27 cellular contexts compared by ENCODE assay signal in genomic region chr9:124248066-124248465, GRCh38. TPM values are rescaled to one million over a fixed set of nuclear protein-coding genes. Genes with fewer than 3 reads are reported as not detected.
DNase-seq lines count a peak whose midpoint lies in the region; ATAC-seq, FAIRE-seq and TF ChIP-seq lines count a peak whose summit lies in the region.
"Had no signal": no experiment of that assay in that cellular context is flagged by ENCODE, and none has a peak within 500 bp of the region (broad histone marks: within the 10 kb centered on the region; RNA-seq: fewer than 3 reads in every experiment).

No MANE protein-coding gene starts in this region.

- H3K36me3 Mint-ChIP-seq in progenitor cell of endocrine pancreas (ENCODE audit: insufficient read depth): no peaks in the 10 kb centered on the region
- H3K36me3 Mint-ChIP-seq: activated naive CD8-positive, alpha-beta T cell; naive thymus-derived CD4-positive, alpha-beta T cell had no signal

- H3K27me3 Mint-ChIP-seq in progenitor cell of endocrine pancreas: peaks cover 11% of the 10 kb centered on the region

- in situ Hi-C loops in GM12878 (cut with MboI): no loop called here

- H3K9me3 Mint-ChIP-seq in progenitor cell of endocrine pancreas (ENCODE audit: low read depth): no peaks in the 10 kb centered on the region

- DNase-seq in EH (ENCODE audit: low read depth) (peak; percentile 31), M059J (ENCODE audit: low read depth) (peak; percentile 40), GM12878 (ENCODE audit: low read depth, low spot score) (no peak), posterior vena cava (ENCODE audit: low spot score) (peak; percentile 37), progenitor cell of endocrine pancreas (ENCODE audit: low spot score, unreplicated experiment) (no peak)
- DNase-seq in stimulated activated CD4-positive, alpha-beta T cell treated with anti-CD3 and anti-CD28 coated beads, Interleukin-2, amount 100 ng/mL, for 48 hours: no peak
- DNase-seq: activated CD8-positive, alpha-beta T cell treated with anti-CD3 and anti-CD28 coated beads, Interleukin-2, amount 10 ng/mL, durations not matched to agents 7 days and 5 days; activated T-cell treated with anti-CD3 and anti-CD28 coated beads for 4 hours; central memory CD4-positive, alpha-beta T cell; dorsolateral prefrontal cortex; left ventricle myocardium superior; midbrain; naive thymus-derived CD4-positive, alpha-beta T cell; NCI-H2029; NCI-H526 treated with DMSO at 0.1 percent for 48 hours; occipital lobe; stimulated activated CD4-positive, alpha-beta T cell treated with anti-CD3 and anti-CD28 coated beads, Interleukin-2, amount 100 ng/mL, for 24 hours; T-helper 2 cell; trophoblast cell had no signal

- H3K4me3 ChIP-seq in GM12878: no peak overlapping the region
- H3K4me3 ChIP-seq: BLaER1 treated with 17β-estradiol and CSF1 and Interleukin-3, amounts not matched to agents 10 nM and 100 nM; dorsolateral prefrontal cortex; smooth muscle cell had no signal

- no peaks in the 10 kb centered on the region for H3K27me3 ChIP-seq in GM12878 (replicated peaks in 1 of 2; ENCODE audit: control insufficient read depth in 2 of 2, insufficient read depth in 2 of 2, low read length in 1 of 2)
- H3K27me3 ChIP-seq: BLaER1 treated with 17β-estradiol and CSF1 and Interleukin-3, amounts not matched to agents 10 nM and 100 nM; dorsolateral prefrontal cortex had no signal

- ATAC-seq in GM12878: peak; percentile 60
- no peak for ATAC-seq in GM21423 (IDR thresholded peaks at IDR 0.05; ENCODE audit: unreplicated experiment)
- ATAC-seq: activated CD8-positive, alpha-beta T cell treated with anti-CD3 and anti-CD28 coated beads, Interleukin-2, amount 10 ng/mL, durations not matched to agents 7 days and 5 days; left ventricle myocardium superior; naive thymus-derived CD4-positive, alpha-beta T cell had no signal

- TF ChIP-seq POLR2A in GM12878 (IDR thresholded peaks at IDR 0.05; ENCODE audit: low read depth, low read length): no peak

- no peak overlapping the region for H3K4me2 ChIP-seq in GM12878 (ENCODE audit: control insufficient read depth, insufficient read depth)
- H3K4me2 ChIP-seq: BLaER1 treated with 17β-estradiol and CSF1 and Interleukin-3, amounts not matched to agents 10 nM and 100 nM; smooth muscle cell had no signal

- H2AFZ ChIP-seq in GM12878 (ENCODE audit: control insufficient read depth, low read depth, low read length): no peak overlapping the region

- POLR2A ChIA-PET in GM12878 (lab: Charles Lee): interaction anchor here (0.8 to 2.4 kb wide), 2 partner anchors 9 to 46 kb away, joined by 3 to 10 read pairs; partner anchors contain the start of gene NEK6

- CTCF ChIA-PET in GM12878 (lab: Yijun Ruan, JAX): interaction anchor here (0.8 to 1.7 kb wide), 5 partner anchors 8 to 121 kb away, joined by 3 to 5 read pairs (median 4); no protein-coding TSS in a partner anchor

- FAIRE-seq in GM12878 (lab: Jason Lieb, UNC): no peak
- FAIRE-seq: GM12891, H1, keratinocyte had no signal

- H3K4me1 ChIP-seq in GM12878 (ENCODE audit: control insufficient read depth, insufficient read depth, low read length): peaks cover 17% of the 10 kb centered on the region

- TF ChIP-seq CTCF in GM12878 (IDR thresholded peaks at IDR 0.05 in 2 of 3, conservative IDR thresholded peaks at IDR 0.05 in 1 of 3; ENCODE audit: control insufficient read depth in 2 of 3, extremely low read depth in 1 of 3, insufficient read depth in 1 of 3, low read depth in 3 of 3, low read length in 3 of 3) (no peak), progenitor cell of endocrine pancreas (IDR thresholded peaks at IDR 0.05; ENCODE audit: unreplicated experiment) (no peak)

- SMC1A ChIA-PET in GM12878 (lab: Charles Lee; ENCODE audit: uncharacterized antibody, unreplicated experiment): interaction anchor here (1.0 to 2.3 kb wide), 7 partner anchors 9 to 51 kb away, joined by 3 to 14 read pairs (median 4); no protein-coding TSS in a partner anchor

- no peak overlapping the region for H3K9ac ChIP-seq in GM12878 (ENCODE audit: control insufficient read depth, insufficient read depth, low read length)
- H3K9ac ChIP-seq: BLaER1 treated with 17β-estradiol and CSF1 and Interleukin-3, amounts not matched to agents 10 nM and 100 nM had no signal

- no peak for TF ChIP-seq RAD21 in GM12878 (IDR thresholded peaks at IDR 0.05; ENCODE audit: insufficient read depth, low read depth, low read length)

- H3K36me3 ChIP-seq in GM12878 (ENCODE audit: control insufficient read depth in 2 of 2, insufficient read depth in 2 of 2, low read length in 1 of 2): no peaks in the 10 kb centered on the region
- H3K36me3 ChIP-seq: BLaER1 treated with 17β-estradiol and CSF1 and Interleukin-3, amounts not matched to agents 10 nM and 100 nM had no signal

- RAD21 ChIA-PET in GM12878 (lab: Charles Lee; ENCODE audit: unreplicated experiment): interaction anchor here (0.9 to 1.3 kb wide), 3 partner anchors 46 to 121 kb away, joined by 3 to 4 read pairs (median 3); no protein-coding TSS in a partner anchor

- no peak for TF ChIP-seq EP300 in GM12878 (IDR thresholded peaks at IDR 0.05; ENCODE audit: borderline replicate concordance in 1 of 2, control insufficient read depth in 1 of 2, low read depth in 2 of 2, low read length in 2 of 2)

- intact Hi-C loops in GM12878 (cut with micrococcal nuclease; ENCODE audit: unreplicated experiment): no loop called here
- intact Hi-C loops in posterior vena cava (cut with DNase I): no loop called here

- no TSS peak for BruUV-seq in GM12878 (replicated peaks; lab: Mats Ljungman, UMichigan)

- no peaks in the 10 kb centered on the region for H3K79me2 ChIP-seq in GM12878 (ENCODE audit: control insufficient read depth, insufficient read depth, low read length)

- no peaks in the 10 kb centered on the region for H3K9me3 ChIP-seq in GM12878 (replicated peaks; ENCODE audit: control insufficient read depth, insufficient read depth, low read length)
- H3K9me3 ChIP-seq: BLaER1 treated with 17β-estradiol and CSF1 and Interleukin-3, amounts not matched to agents 10 nM and 100 nM had no signal

- H3K4me1 Mint-ChIP-seq in progenitor cell of endocrine pancreas (ENCODE audit: low read depth): no peaks in the 10 kb centered on the region

- H3K4me3 Mint-ChIP-seq in progenitor cell of endocrine pancreas (ENCODE audit: low read depth): no peak overlapping the region
- H3K4me3 Mint-ChIP-seq: activated CD8-positive, alpha-beta T cell treated with anti-CD3 and anti-CD28 coated beads, Interleukin-2, amount 10 ng/mL, durations not matched to agents 7 days and 5 days; activated naive CD8-positive, alpha-beta T cell; naive thymus-derived CD4-positive, alpha-beta T cell had no signal

- H3K27ac ChIP-seq in GM12878 (ENCODE audit: control insufficient read depth, insufficient read depth): no peak overlapping the region
- H3K27ac ChIP-seq: BLaER1 treated with 17β-estradiol and CSF1 and Interleukin-3, amounts not matched to agents 10 nM and 100 nM; dorsolateral prefrontal cortex; RWPE1 had no signal

- 98% methylated on average over 3 of the region's 3 CpGs for WGBS in GM12878 (ENCODE audit: insufficient coverage, insufficient replicate concordance, low lambda C conversion rate, missing lambda C conversion rate)

- no peak overlapping the region for H3K27ac Mint-ChIP-seq in progenitor cell of endocrine pancreas
- H3K27ac Mint-ChIP-seq: activated CD8-positive, alpha-beta T cell treated with anti-CD3 and anti-CD28 coated beads, Interleukin-2, amount 10 ng/mL, durations not matched to agents 7 days and 5 days; activated naive CD8-positive, alpha-beta T cell; naive thymus-derived CD4-positive, alpha-beta T cell had no signal

- H4K20me1 ChIP-seq in GM12878 (ENCODE audit: control insufficient read depth, insufficient read depth): no peaks in the 10 kb centered on the region
- H4K20me1 ChIP-seq: BLaER1 treated with 17β-estradiol and CSF1 and Interleukin-3, amounts not matched to agents 10 nM and 100 nM had no signal

TF ChIP-seq in GM12878, 131 proteins besides CTCF, POLR2A, EP300 and RAD21 (continues in another document):
- no peak for TF ChIP-seq E2F8 (IDR thresholded peaks at IDR 0.05; ENCODE audit: low read depth, partially characterized antibody)

RNA-seq across cellular contexts. Expression of gene NEK6, which starts 9.7 kb away (rescaled TPM):
- 51.3 and 88.5 TPM in 2 replicates for total RNA-seq in M059J (2014; rRNA removed; shearing (Covaris generic))
- 174 and 184 TPM in 2 replicates for total RNA-seq in GM12878 (2013; cell fraction: nucleolus; rRNA removed)
- total RNA-seq in GM12878 (2014; rRNA removed): 50.0 and 58.0 TPM in 2 replicates
- 51.8 and 53.8 TPM in 2 replicates for total RNA-seq in GM12878 (2014; rRNA removed; fragmentation: Illumina TruSeq; extraction: Trizol)
- 136 and 142 TPM in 2 replicates for total RNA-seq in GM12878 (2021)
- 62.2 TPM for polyA plus RNA-seq in GM12878 (2011; ENCODE audit: low read depth)
- polyA plus RNA-seq in GM12878 (2011; rRNA removed): 131 and 161 TPM in 2 replicates
- polyA plus RNA-seq in GM12878 (2011; cell fraction: cytosol; rRNA removed): 171 and 176 TPM in 2 replicates
- 186 and 192 TPM in 2 replicates for polyA plus RNA-seq in GM12878 (2011; cell fraction: nucleus; rRNA removed)
- polyA plus RNA-seq in GM12878 (2012): 79.3 and 129 TPM in 2 replicates
- polyA plus RNA-seq in GM12878 (2014; fragmentation: Illumina TruSeq; extraction: Trizol): 68.6 and 87.1 TPM in 2 replicates
- polyA plus RNA-seq in GM12878 (2014; fragmentation: Nextera tagmentation; extraction: Ambion mirVana): 10 to 100 TPM; 31.3 to 33.2 TPM
- polyA plus RNA-seq in GM12878 (2014; rRNA removed): 91.3 and 96.0 TPM in 2 replicates
- 100 to 1,000 TPM in 1 of 2 experiments, 10 to 100 TPM in 1; 97.0 to 104 TPM for polyA plus RNA-seq in GM12878 (2016; fragmentation: Nextera tagmentation; extraction: Ambion mirVana)
- 210 and 248 TPM in 2 replicates for polyA minus RNA-seq in GM12878 (2011; rRNA and poly(A)+ RNA removed)
- polyA minus RNA-seq in GM12878 (2011; cell fraction: cytosol; rRNA and poly(A)+ RNA removed): 53.5 and 58.5 TPM in 2 replicates
- 60.7 and 78.1 TPM in 2 replicates for polyA minus RNA-seq in GM12878 (2011; cell fraction: nucleus; rRNA and poly(A)+ RNA removed)
- total RNA-seq in posterior vena cava: 10 to 100 TPM; 56.9 to 62.7 TPM
- 23.9 and 24.4 TPM in 2 replicates for total RNA-seq in progenitor cell of endocrine pancreas

Comparison
In these comparisons a context has a peak if more than half of its experiments do, and no peak if none do; other contexts are left out.
1. DNase-seq: peak in EH (single experiment), M059J (single experiment) and posterior vena cava (single experiment); none in GM12878 (single experiment), progenitor cell of endocrine pancreas (single experiment) and stimulated activated CD4-positive, alpha-beta T cell treated with anti-CD3 and anti-CD28 coated beads, Interleukin-2, amount 100 ng/mL, for 48 hours (0 of 2).